ENCODE assay signal across 35 cellular contexts in genomic region chr20:13317439-13317838, GRCh38.
"Had no signal": no experiment of that assay in that cellular context is flagged by ENCODE, and none has a peak within 500 bp of the region (broad histone marks: within the 10 kb centered on the region; RNA-seq: fewer than 3 reads in every experiment).

No MANE protein-coding gene starts in this region.

- H3K4me2 ChIP-seq: KMS-11 had no signal

- H3K4me3 ChIP-seq: MG63 had no signal

- DNase-seq: Karpas-422, Kasumi-1, KG1, MG63, MM.1S, MV-4-11, NCI-H1048, NCI-H1092, NCI-H1092 treated with DMSO at 0.1 percent for 48 hours, NCI-H1105, NCI-H1105 treated with DMSO at 0.1 percent for 48 hours, NCI-H1417, NCI-H1417 treated with DMSO at 0.1 percent for 48 hours, NCI-H1436, NCI-H1436 treated with DMSO at 0.1 percent for 48 hours, NCI-H146, NCI-H1694, NCI-H1694 treated with DMSO at 0.1 percent for 48 hours, NCI-H187, NCI-H187 treated with DMSO at 0.1 percent for 48 hours, NCI-H1930, NCI-H2029, NCI-H2029 treated with DMSO at 0.1 percent for 48 hours, NCI-H2081, NCI-H2081 treated with DMSO at 0.1 percent for 48 hours, NCI-H2107, NCI-H2171, NCI-H2171 treated with DMSO at 0.1 percent for 48 hours, NCI-H2227 treated with DMSO at 0.1 percent for 48 hours, NCI-H226, NCI-H345, NCI-H446, NCI-H446 treated with DMSO at 0.1 percent for 48 hours, NCI-H510A had no signal

- H3K27ac ChIP-seq: KMS-11 had no signal
